2 cellular contexts compared by ENCODE assay signal in genomic region chr6:57116776-57117175, GRCh38.
TF ChIP-seq lines count a peak whose summit lies in the region.

No MANE protein-coding gene starts in this region.

TF ChIP-seq in HEK293, 187 proteins besides CTCF, POLR2A, EP300 and RAD21:
- peak; percentile 29; the same call in 1 of the 2 replicates for TF ChIP-seq PRDM1 (tag by site-specific recombination; IDR thresholded peaks at IDR 0.05)
- no peak for TF ChIP-seq ZNF133 (tag by site-specific recombination; IDR thresholded peaks at IDR 0.05)

TF ChIP-seq in GM12878, 131 proteins besides CTCF, POLR2A, EP300 and RAD21:
- TF ChIP-seq IRF3 (IDR thresholded peaks at IDR 0.05): no peak
- no peak for TF ChIP-seq MYC (IDR thresholded peaks at IDR 0.05; ENCODE audit: insufficient read depth, insufficient read length, insufficient replicate concordance, low read length, severe bottlenecking)
- TF ChIP-seq HCFC1 (IDR thresholded peaks at IDR 0.05; ENCODE audit: low read length): no peak
- TF ChIP-seq BCL11A (IDR thresholded peaks at IDR 0.05; ENCODE audit: low read depth, low read length): no peak
- TF ChIP-seq ZBTB11 (CRISPR knock-in tag; IDR thresholded peaks at IDR 0.05): no peak
- no peak for TF ChIP-seq FOXM1 (IDR thresholded peaks at IDR 0.05; ENCODE audit: low read depth, low read length)
- TF ChIP-seq EGR1 (IDR thresholded peaks at IDR 0.05; ENCODE audit: borderline replicate concordance in 1 of 2, low read depth in 2 of 2, low read length in 2 of 2): no peak
- TF ChIP-seq HSF1 (IDR thresholded peaks at IDR 0.05; ENCODE audit: low read depth, low read length): no peak
- no peak for TF ChIP-seq ZNF687 (IDR thresholded peaks at IDR 0.05)
- no peak for TF ChIP-seq CBX3 (IDR thresholded peaks at IDR 0.05; ENCODE audit: borderline replicate concordance, low read depth)
- no peak for TF ChIP-seq RCOR1 (conservative IDR thresholded peaks at IDR 0.05; ENCODE audit: low read depth, low read length)
- no peak for TF ChIP-seq WRNIP1 (IDR thresholded peaks at IDR 0.05; ENCODE audit: borderline replicate concordance, low read depth, low read length)
- TF ChIP-seq BCLAF1 (IDR thresholded peaks at IDR 0.05): no peak
- no peak for TF ChIP-seq CBX5 (IDR thresholded peaks at IDR 0.05; ENCODE audit: low read depth)
- no peak for TF ChIP-seq RELB (IDR thresholded peaks at IDR 0.05; ENCODE audit: low read depth)
